Comparison of ENCODE assay signal across 8 cellular contexts in genomic region chr14:35401853-35402252, GRCh38. TPM values are rescaled to one million over a fixed set of nuclear protein-coding genes. Genes with fewer than 3 reads are reported as not detected.
DNase-seq lines count a peak whose midpoint lies in the region; ATAC-seq and TF ChIP-seq lines count a peak whose summit lies in the region.

No MANE protein-coding gene starts in this region.

- H3K27me3 ChIP-seq in duodenal mucosa (ENCODE audit: control insufficient read depth in 1 of 2, insufficient read depth in 2 of 2, low read length in 2 of 2), result no peaks in the 10 kb centered on the region
- H3K27me3 ChIP-seq in muscle layer of colon (ENCODE audit: control insufficient read depth in 1 of 2, insufficient read depth in 2 of 2, low read length in 2 of 2), result no peaks in the 10 kb centered on the region

- CTCF ChIA-PET in OCI-LY7 (lab: Charles Lee; ENCODE audit: unreplicated experiment), result interaction anchor here (0.5 kb wide), 1 partner anchor 12 kb away, joined by 3 read pairs; no protein-coding TSS in a partner anchor

- H3K27ac ChIP-seq in 22Rv1, result peak overlapping the region; percentile 98
- H3K27ac ChIP-seq in OCI-LY7 (ENCODE audit: low read depth, low read length, poor library complexity, severe bottlenecking), result no peak overlapping the region
- H3K27ac ChIP-seq in duodenal mucosa (ENCODE audit: low read depth, low read length), result peak overlapping the region; percentile 99
- peak overlapping the region; percentile 95 for H3K27ac ChIP-seq in muscle layer of colon (ENCODE audit: low read depth, low read length)

- DNase-seq in OCI-LY7 (ENCODE audit: low spot score) (no peak), foreskin melanocyte (no peak)

- peaks cover 21% of the 10 kb centered on the region; the same call in 1 of the 2 replicates for H3K79me2 ChIP-seq in OCI-LY7 (ENCODE audit: insufficient read depth, low read depth, low read length)

- H3K4me1 ChIP-seq in OCI-LY7 (ENCODE audit: insufficient read depth, low read length, poor library complexity, severe bottlenecking), result peaks cover 66% of the 10 kb centered on the region
- H3K4me1 ChIP-seq in duodenal mucosa (ENCODE audit: control insufficient read depth in 1 of 2, insufficient read depth in 2 of 2, low read length in 2 of 2), result peaks cover 66 to 69% of the 10 kb centered on the region in 2 donors
- H3K4me1 ChIP-seq in muscle layer of colon (ENCODE audit: insufficient read depth, low read length), result peaks cover 52% of the 10 kb centered on the region

- intact Hi-C loops in OCI-LY7 (cut with micrococcal nuclease; ENCODE audit: unreplicated experiment), result loop anchor here (5.0 kb wide), 2 partner anchors 355 to 420 kb away; partner anchors contain the start of genes FAM177A1 and SRP54

- H3K4me2 ChIP-seq in OCI-LY7 (ENCODE audit: low read length), result peak overlapping the region; percentile 85

- H2AFZ ChIP-seq in OCI-LY7 (ENCODE audit: low read length), result no peak overlapping the region

- H3K9me3 ChIP-seq in OCI-LY7 (ENCODE audit: low read length) (no peaks in the 10 kb centered on the region), duodenal mucosa (ENCODE audit: control insufficient read depth in 1 of 2, low read length in 2 of 2) (no peaks in the 10 kb centered on the region), muscle layer of colon (ENCODE audit: low read length) (no peaks in the 10 kb centered on the region)

- H3K4me3 ChIP-seq in OCI-LY7 (ENCODE audit: low read depth, low read length, poor library complexity, severe bottlenecking) (no peak overlapping the region), duodenal mucosa (ENCODE audit: low read depth in 1 of 2, low read length in 2 of 2) (peak overlapping the region; percentile 95 to 99), muscle layer of colon (ENCODE audit: low read depth in 1 of 2, low read length in 2 of 2) (peak overlapping the region in 1 of 2 donors; percentile 97)

- no peak for ATAC-seq in GM19452 (IDR thresholded peaks at IDR 0.05; ENCODE audit: unreplicated experiment)
- no peak for ATAC-seq in HG03457 (IDR thresholded peaks at IDR 0.05; ENCODE audit: unreplicated experiment)
- no peak for ATAC-seq in GM19463 (IDR thresholded peaks at IDR 0.05; ENCODE audit: unreplicated experiment)

- H3K9ac ChIP-seq in duodenal mucosa (ENCODE audit: low read depth in 1 of 2, low read length in 2 of 2) (peak overlapping the region; percentile 94 to 98), muscle layer of colon (ENCODE audit: low read length) (peak overlapping the region; percentile 99)

- H3K9me2 ChIP-seq in OCI-LY7 (ENCODE audit: insufficient read depth, low read length), result no peaks in the 10 kb centered on the region

- POLR2A ChIA-PET in OCI-LY7 (lab: Charles Lee), result interaction anchor here (0.5 to 5.0 kb wide), 5 partner anchors 69 to 421 kb away, joined by 3 to 37 read pairs (median 3); partner anchors contain the start of gene PSMA6

- BruUV-seq in OCI-LY7 (replicated peaks; lab: Mats Ljungman, UMichigan), result TSS peak; percentile 83

- TF ChIP-seq CTCF in 22Rv1 (IDR thresholded peaks at IDR 0.05), result no peak
- TF ChIP-seq CTCF in OCI-LY7 (conservative IDR thresholded peaks at IDR 0.05; ENCODE audit: low read length), result no peak

- peaks cover 15% of the 10 kb centered on the region; the same call in 1 of the 2 replicates for H4K20me1 ChIP-seq in OCI-LY7 (ENCODE audit: insufficient read depth, low read length)

- H3K36me3 ChIP-seq in OCI-LY7 (ENCODE audit: insufficient read depth, low read length), result peaks cover 45% of the 10 kb centered on the region
- peaks cover 37 to 42% of the 10 kb centered on the region in 2 donors for H3K36me3 ChIP-seq in duodenal mucosa (ENCODE audit: control insufficient read depth in 1 of 2, insufficient read depth in 2 of 2, low read length in 2 of 2)
- peaks cover 41% of the 10 kb centered on the region for H3K36me3 ChIP-seq in muscle layer of colon (ENCODE audit: insufficient read depth, low read length)

RNA-seq across cellular contexts. Expression of gene NFKBIA, which starts 2.7 kb away (rescaled TPM):
- 100 and 109 TPM in 2 replicates for total RNA-seq in OCI-LY7 (2014; rRNA removed; shearing (Covaris generic))
- total RNA-seq in OCI-LY7 (2022), result 37.0 and 43.6 TPM in 2 replicates
